In genomic region chr5:91441082-91441481, GRCh38 we compare ENCODE assay signal across 6 cellular contexts.
"Had no signal": no experiment of that assay in that cellular context is flagged by ENCODE, and none has a peak within 500 bp of the region (broad histone marks: within the 10 kb centered on the region; RNA-seq: fewer than 3 reads in every experiment).

No MANE protein-coding gene starts in this region.

- H3K27ac ChIP-seq: HL-60, KMS-11 had no signal

- H3K36me3 Mint-ChIP-seq: IgD-negative memory B cell had no signal

- H3K4me2 ChIP-seq: KMS-11 had no signal

- H3K27ac Mint-ChIP-seq: IgD-negative memory B cell had no signal

- H3K9ac ChIP-seq: KMS-11 had no signal

- H3K4me3 Mint-ChIP-seq: IgD-negative memory B cell had no signal

- H3K9me3 Mint-ChIP-seq: IgD-negative memory B cell had no signal

- FAIRE-seq: HTR-8/SVneo had no signal

- DNase-seq: KBM-7, KG1 had no signal
